ENCODE assay signal across 8 cellular contexts in genomic region chr17:76671912-76672262, GRCh38. TPM values are rescaled to one million over a fixed set of nuclear protein-coding genes. Genes with fewer than 3 reads are reported as not detected.
DNase-seq lines count a peak whose midpoint lies in the region; ATAC-seq and TF ChIP-seq lines count a peak whose summit lies in the region.

No MANE protein-coding gene starts in this region.

- intact Hi-C loops in sciatic nerve (cut with DNase I): no loop called here

- peak overlapping the region; percentile 92 for H3K27ac Mint-ChIP-seq in T-helper 1 cell treated with Interleukin-12 subunit alpha and Interleukin-12 subunit beta and Interleukin-4 antibody, amounts not matched to agents 30 μg/mL and 1 μg/mL, for 36 hours

- H3K4me3 Mint-ChIP-seq in T-helper 1 cell treated with Interleukin-12 subunit alpha and Interleukin-12 subunit beta and Interleukin-4 antibody, amounts not matched to agents 30 μg/mL and 1 μg/mL, for 36 hours: peak overlapping the region; percentile 92

- peak; percentile 82 for TF ChIP-seq POLR2A in Raji (IDR thresholded peaks at IDR 0.05; ENCODE audit: insufficient read depth, low read depth, low read length)

- no peaks in the 10 kb centered on the region for H3K9me3 Mint-ChIP-seq in T-helper 1 cell treated with Interleukin-12 subunit alpha and Interleukin-12 subunit beta and Interleukin-4 antibody, amounts not matched to agents 30 μg/mL and 1 μg/mL, for 36 hours

- peaks cover 4% of the 10 kb centered on the region for H3K36me3 Mint-ChIP-seq in T-helper 1 cell treated with Interleukin-12 subunit alpha and Interleukin-12 subunit beta and Interleukin-4 antibody, amounts not matched to agents 30 μg/mL and 1 μg/mL, for 36 hours (ENCODE audit: low read depth)

- peaks cover 14% of the 10 kb centered on the region for H3K27me3 Mint-ChIP-seq in T-helper 1 cell treated with Interleukin-12 subunit alpha and Interleukin-12 subunit beta and Interleukin-4 antibody, amounts not matched to agents 30 μg/mL and 1 μg/mL, for 36 hours (ENCODE audit: low read depth)

- DNase-seq in T-helper 1 cell (no peak), fibroblast of villous mesenchyme (ENCODE audit: low read depth) (no peak), sciatic nerve (ENCODE audit: low spot score) (no peak), NCI-H1105 (lab: John Stamatoyannopoulos, UW) (no peak)
- DNase-seq in central memory CD4-positive, alpha-beta T cell: no peak

- peak overlapping the region; percentile 78 for H3K4me3 ChIP-seq in fibroblast of villous mesenchyme (ENCODE audit: low read depth, low read length)

- ATAC-seq in sciatic nerve (peak; percentile 18), HG02610 (IDR thresholded peaks at IDR 0.05; ENCODE audit: unreplicated experiment) (no peak)

- TF ChIP-seq CTCF in fibroblast of villous mesenchyme (IDR thresholded peaks at IDR 0.05; ENCODE audit: insufficient read depth, low read depth, low read length): no peak

- H3K4me1 Mint-ChIP-seq in T-helper 1 cell treated with Interleukin-12 subunit alpha and Interleukin-12 subunit beta and Interleukin-4 antibody, amounts not matched to agents 30 μg/mL and 1 μg/mL, for 36 hours (ENCODE audit: low read depth): peaks cover 26% of the 10 kb centered on the region

RNA-seq across cellular contexts. Expression of gene ST6GALNAC1, which starts 28.3 kb away (rescaled TPM):
- total RNA-seq in fibroblast of villous mesenchyme: not detected in 2 replicates
- total RNA-seq in sciatic nerve: 1.8 TPM

RNA-seq across cellular contexts. Expression of gene MXRA7, which starts 38.9 kb away (rescaled TPM):
- total RNA-seq in fibroblast of villous mesenchyme (244 and 267 TPM in 2 replicates), sciatic nerve (185 TPM)

RNA-seq across cellular contexts. Expression of gene JMJD6, which starts 54.5 kb away (rescaled TPM):
- 24.2 and 25.8 TPM in 2 replicates for total RNA-seq in fibroblast of villous mesenchyme
- 37.2 TPM for total RNA-seq in sciatic nerve

RNA-seq across cellular contexts. Expression of gene METTL23, which starts 54.8 kb away (rescaled TPM):
- total RNA-seq in fibroblast of villous mesenchyme (27.1 and 30.2 TPM in 2 replicates), sciatic nerve (29.1 TPM)
